8 cellular contexts compared by ENCODE assay signal in genomic region chr5:172833691-172834569, GRCh38. TPM values are rescaled to one million over a fixed set of nuclear protein-coding genes. Genes with fewer than 3 reads are reported as not detected.
DNase-seq lines count a peak whose midpoint lies in the region; ATAC-seq and TF ChIP-seq lines count a peak whose summit lies in the region.

ERGIC1 (plus strand) TSS chr5:172834251; CDS start chr5:172834414, 163 bp downstream.

- peak within 1 kb of the TSS; percentile 79 for H3K27ac ChIP-seq in effector memory CD4-positive, alpha-beta T cell (ENCODE audit: insufficient read depth, low read length, poor library complexity, severe bottlenecking)

- DNase-seq in AML-193 (lab: John Stamatoyannopoulos, UW) (peak; percentile 57 to 66), NCI-H774 (lab: John Stamatoyannopoulos, UW) (peak; percentile 72), lung microvascular endothelial cell (ENCODE audit: low read depth in 2 of 2) (peak; percentile 88 to 90)
- peak; percentile 82 for DNase-seq in activated CD8-positive, alpha-beta memory T cell treated with anti-CD3 and anti-CD28 coated beads for 24 hours
- peak; percentile 57 to 67 (median 66) for DNase-seq in effector memory CD4-positive, alpha-beta T cell
- peak; percentile 39 for DNase-seq in stimulated activated CD8-positive, alpha-beta memory T cell treated with anti-CD3 and anti-CD28 coated beads, Interleukin-12 subunit alpha, Interleukin-12 subunit beta, amount 100 ng/mL, for 1 hour (ENCODE audit: low read depth)

- peak; percentile 64 for TF ChIP-seq POLR2A in GM18951 (IDR thresholded peaks at IDR 0.05; ENCODE audit: extremely low read depth, insufficient read depth, insufficient read length)

- peak within 1 kb of the TSS; percentile 72 for H3K4me3 ChIP-seq in effector memory CD4-positive, alpha-beta T cell (ENCODE audit: insufficient read depth, low read depth, low read length, poor library complexity, severe bottlenecking)

- ATAC-seq in HG03135 (IDR thresholded peaks at IDR 0.05; ENCODE audit: unreplicated experiment), result peak; percentile 64

- peaks cover 37% of the 10 kb centered on the region for H3K4me1 ChIP-seq in effector memory CD4-positive, alpha-beta T cell (ENCODE audit: control insufficient read depth, insufficient read depth, low read length, poor library complexity, severe bottlenecking)

- no peaks in the 10 kb centered on the region for H3K27me3 ChIP-seq in effector memory CD4-positive, alpha-beta T cell (replicated peaks; ENCODE audit: control insufficient read depth, insufficient read depth, low read length, poor library complexity, severe bottlenecking)

- in situ Hi-C loops in GM18951 (cut with MboI; ENCODE audit: low sequenced_read_pairs, unreplicated experiment), result no loop called here

- H3K9me3 ChIP-seq in effector memory CD4-positive, alpha-beta T cell (ENCODE audit: control insufficient read depth, low read length), result no peaks in the 10 kb centered on the region

- no peaks in the 10 kb centered on the region for H3K36me3 ChIP-seq in effector memory CD4-positive, alpha-beta T cell (ENCODE audit: control insufficient read depth, insufficient read depth, low read length)

RNA-seq across cellular contexts. Expression of gene ERGIC1, which starts in this region (rescaled TPM):
- total RNA-seq in lung microvascular endothelial cell, result 51.0 and 81.3 TPM in 2 replicates

Comparison
In these comparisons a context has a peak if more than half of its experiments do, and no peak if none do; other contexts are left out.
1. Peak in every context shown above with its lines: DNase-seq, ATAC-seq, H3K4me3 ChIP-seq and H3K27ac ChIP-seq.
2. DNase-seq: peak in every context shown above with its lines; median percentile 89 in lung microvascular endothelial cell; 82 in activated CD8-positive, alpha-beta memory T cell treated with anti-CD3 and anti-CD28 coated beads for 24 hours; 72 in NCI-H774; 66 in effector memory CD4-positive, alpha-beta T cell; 62 in AML-193; 39 in stimulated activated CD8-positive, alpha-beta memory T cell treated with anti-CD3 and anti-CD28 coated beads, Interleukin-12 subunit alpha, Interleukin-12 subunit beta, amount 100 ng/mL, for 1 hour.